Comparison of ENCODE assay signal across 31 cellular contexts in genomic region chr11:127411283-127411682, GRCh38.
"Had no signal": no experiment of that assay in that cellular context is flagged by ENCODE, and none has a peak within 500 bp of the region (broad histone marks: within the 10 kb centered on the region; RNA-seq: fewer than 3 reads in every experiment).

No MANE protein-coding gene starts in this region.

- H3K9ac ChIP-seq: SK-N-SH had no signal

- DNase-seq: Kasumi-1, KG1, MM.1S, MV-4-11, NCI-H1092 treated with DMSO at 0.1 percent for 48 hours, NCI-H1105 treated with DMSO at 0.1 percent for 48 hours, NCI-H1417, NCI-H1436, NCI-H146, NCI-H1694, NCI-H187, NCI-H1930, NCI-H2029 treated with DMSO at 0.1 percent for 48 hours, NCI-H2081 treated with DMSO at 0.1 percent for 48 hours, NCI-H2107, NCI-H2171, NCI-H226, NCI-H446 treated with DMSO at 0.1 percent for 48 hours, NCI-H510A, NCI-H524, NCI-H526, NCI-H69, NCI-H748 treated with DMSO at 0.1 percent for 48 hours, NCI-H82, Peyer's patch, Right ventricle myocardium superior, RPMI8226, SHP77 treated with DMSO at 0.1 percent for 48 hours, SK-N-SH, SW 1271 had no signal

- H3K4me1 ChIP-seq: Peyer's patch, SJSA1 had no signal

- H3K9me3 ChIP-seq: Peyer's patch, SJSA1, SK-N-SH had no signal

- H3K36me3 ChIP-seq: Peyer's patch, SJSA1 had no signal

- H3K4me3 ChIP-seq: Peyer's patch, SJSA1 had no signal

- H3K4me2 ChIP-seq: SK-N-SH had no signal

- H3K27me3 ChIP-seq: Peyer's patch, SJSA1 had no signal

- H3K27ac ChIP-seq: Peyer's patch, SJSA1 had no signal
